11 cellular contexts compared by ENCODE assay signal in the genomic region with DNA sequence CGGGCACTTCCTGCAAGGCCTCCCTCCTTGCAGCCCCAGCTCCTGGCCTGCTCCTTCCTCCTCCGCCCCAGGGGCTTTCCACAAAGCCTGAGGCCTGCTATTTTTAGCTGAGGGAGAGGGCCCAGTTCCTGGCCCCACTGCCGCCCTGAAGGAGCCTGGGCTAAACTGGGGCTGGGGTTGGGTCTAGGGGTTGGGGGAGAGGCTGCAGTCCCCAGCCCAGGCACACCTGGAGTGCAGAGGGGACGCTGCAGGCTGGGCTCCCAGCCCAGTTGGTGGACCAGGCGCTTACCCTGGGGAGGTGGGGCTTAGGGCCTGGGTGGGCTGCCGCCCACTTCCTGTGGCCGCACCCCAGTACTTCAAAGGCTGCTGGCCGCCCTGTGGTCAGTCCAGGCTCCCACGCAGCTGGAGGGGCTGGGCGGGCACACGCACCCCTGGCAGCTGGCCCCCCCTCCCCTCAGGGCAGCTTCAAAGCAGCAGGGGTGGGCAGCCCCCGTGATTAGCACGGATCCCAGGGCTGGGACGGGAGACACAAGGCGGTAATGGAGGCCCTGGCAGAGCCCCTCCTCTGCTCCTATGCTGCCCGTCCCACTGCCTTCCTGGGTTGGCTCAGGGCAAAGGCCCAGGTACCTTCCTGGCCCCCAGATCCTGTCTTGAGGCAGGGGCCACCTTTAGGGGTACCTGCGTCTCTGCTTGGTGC. TPM values are rescaled to one million over a fixed set of nuclear protein-coding genes. Genes with fewer than 3 reads are reported as not detected.
DNase-seq lines count a peak whose midpoint lies in the region; ATAC-seq and TF ChIP-seq lines count a peak whose summit lies in the region.
"Had no signal": no experiment of that assay in that cellular context is flagged by ENCODE, and none has a peak within 500 bp of the region (broad histone marks: within the 10 kb centered on the region; RNA-seq: fewer than 3 reads in every experiment).

No MANE protein-coding gene starts in this region.

- no peak for ATAC-seq in GM19023 (IDR thresholded peaks at IDR 0.05; ENCODE audit: unreplicated experiment)

- no peaks in the 10 kb centered on the region for H3K27me3 ChIP-seq in MG63

- no peaks in the 10 kb centered on the region for H3K36me3 ChIP-seq in MG63

- no peaks in the 10 kb centered on the region for H3K9me3 ChIP-seq in MG63

- DNase-seq in GM20000 (ENCODE audit: low spot score) (peak; percentile 73), UCSD-AML1 (lab: John Stamatoyannopoulos, UW; ENCODE audit: unreplicated experiment) (peak; percentile 74), islet precursor cell (peak; percentile 56), cortex of kidney (lab: John Stamatoyannopoulos, UW) (no peak), globus pallidus (ENCODE audit: low spot score) (no peak), MG63 (no peak)
- DNase-seq: HFFc6, midbrain, NCI-H2029 had no signal

- peak overlapping the region in 20 of 21 experiments; percentile 34 to 89 (median 76) for H3K27ac ChIP-seq in skin epidermis

- TF ChIP-seq CTCF in GM20000 (IDR thresholded peaks at IDR 0.05; ENCODE audit: extremely low read depth, missing control alignments) = no peak

- H3K4me3 ChIP-seq in skin epidermis = peak overlapping the region in 2 of 7 experiments; percentile 4 to 8
- H3K4me3 ChIP-seq in MG63 = no peak overlapping the region

RNA-seq across cellular contexts. Expression of a gene that starts 7.1 kb away (rescaled TPM):
- not detected in 2 replicates for total RNA-seq in MG63 (2014; rRNA removed; shearing (Covaris generic); ENCODE audit: low replicate concordance)
- total RNA-seq: HFFc6 had no signal

RNA-seq across cellular contexts. Expression of a gene that starts 10.9 kb away (rescaled TPM):
- total RNA-seq in MG63 (2014; rRNA removed; shearing (Covaris generic); ENCODE audit: low replicate concordance) = 185 and 192 TPM in 2 replicates

RNA-seq across cellular contexts. Expression of a gene that starts 23.2 kb away (rescaled TPM):
- total RNA-seq in MG63 (2014; rRNA removed; shearing (Covaris generic); ENCODE audit: low replicate concordance) = 5.5 and 15.9 TPM in 2 replicates

RNA-seq across cellular contexts. Expression of a gene that starts 40.7 kb away (rescaled TPM):
- 69.3 and 92.0 TPM in 2 replicates for total RNA-seq in MG63 (2014; rRNA removed; shearing (Covaris generic); ENCODE audit: low replicate concordance)

Comparison
In these comparisons a context has a peak if more than half of its experiments do, and no peak if none do; other contexts are left out.
1. DNase-seq: peak in GM20000 (single experiment), UCSD-AML1 (single experiment) and islet precursor cell (single experiment); none in cortex of kidney (single experiment), globus pallidus (single experiment) and MG63 (single experiment).